In the genomic region with DNA sequence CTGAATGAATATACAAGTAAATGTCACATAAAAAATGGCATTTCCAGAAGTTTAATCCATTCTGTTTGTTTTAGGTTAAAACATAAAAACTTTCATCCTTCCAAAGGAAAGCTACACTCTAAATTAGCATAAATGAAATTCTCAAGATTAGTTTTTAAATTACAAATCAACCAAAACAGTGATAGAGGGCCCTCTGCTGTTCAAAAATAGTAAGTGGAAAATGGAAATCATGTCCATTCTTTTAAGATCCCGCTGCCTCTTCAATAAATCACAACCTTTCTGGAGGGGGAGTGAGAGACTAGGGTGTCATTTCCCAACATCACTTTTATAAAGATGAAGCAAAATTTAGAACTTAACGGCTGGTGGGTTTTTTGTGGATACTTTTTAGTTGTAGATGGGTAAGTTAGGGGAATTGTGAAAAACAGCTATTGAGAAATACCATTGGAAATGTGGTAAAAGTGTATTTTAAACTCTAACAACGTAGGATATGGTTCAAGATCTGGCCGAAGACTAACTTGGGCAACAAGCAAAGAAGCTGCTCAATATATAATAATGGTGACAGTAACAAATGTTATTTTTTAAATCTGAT, we compare ENCODE assay signal across 8 cellular contexts. TPM values are rescaled to one million over a fixed set of nuclear protein-coding genes. Genes with fewer than 3 reads are reported as not detected.
DNase-seq lines count a peak whose midpoint lies in the region; ATAC-seq and TF ChIP-seq lines count a peak whose summit lies in the region.

No MANE protein-coding gene starts in this region.

- H3K4me1 ChIP-seq in tibial artery, result peaks cover 0 to 11% (median 4%) of the 10 kb centered on the region in 4 donors

- H3K36me3 ChIP-seq in tibial artery, result no peaks in the 10 kb centered on the region

- ATAC-seq in GM19455 (IDR thresholded peaks at IDR 0.05; ENCODE audit: unreplicated experiment) (no peak), HG03196 (IDR thresholded peaks at IDR 0.05; ENCODE audit: unreplicated experiment) (no peak)

- peaks cover 7 to 10% (median 9%) of the 10 kb centered on the region in 3 donors for H3K27me3 Mint-ChIP-seq in immature natural killer cell (ENCODE audit: low read depth in 3 of 3)

- no peak overlapping the region for H3K4me3 ChIP-seq in tibial artery

- H3K27me3 ChIP-seq in tibial artery, result no peaks in the 10 kb centered on the region

- no peaks in the 10 kb centered on the region for H3K9me3 Mint-ChIP-seq in immature natural killer cell

- intact Hi-C loops in tibial artery (cut with DNase I; ENCODE audit: low total_unique reads), result loop anchor here (10.0 kb wide), 1 partner anchor 412 kb away; a partner anchor contains a TSS

- peaks cover 13 to 23% of the 10 kb centered on the region in 2 donors for H3K4me1 Mint-ChIP-seq in immature natural killer cell

- peak; percentile 84 for TF ChIP-seq CTCF in VCaP (conservative IDR thresholded peaks at IDR 0.05)
- TF ChIP-seq CTCF in tibial artery (IDR thresholded peaks at IDR 0.05), result peak; percentile 47 to 61

- H3K27ac Mint-ChIP-seq in immature natural killer cell, result peak overlapping the region in 4 of 6 donors; percentile 22 to 85 (median 53)

- DNase-seq in NCI-H526 (lab: John Stamatoyannopoulos, UW) (peak; percentile 17 to 49), NCI-H526 treated with DMSO at 0.1 percent for 48 hours (lab: John Stamatoyannopoulos, UW) (no peak), LoVo (ENCODE audit: low spot score) (peak; percentile 22), immature natural killer cell (peak; percentile 29 to 38 (median 31)), tibial artery (no peak)

- H3K4me3 Mint-ChIP-seq in immature natural killer cell, result peak overlapping the region; percentile 24 to 73 (median 35)

- no peaks in the 10 kb centered on the region for H3K9me3 ChIP-seq in tibial artery

- H3K36me3 Mint-ChIP-seq in immature natural killer cell, result no peaks in the 10 kb centered on the region

- H3K27ac ChIP-seq in VCaP (no peak overlapping the region), tibial artery (no peak overlapping the region)

RNA-seq across cellular contexts. Expression of a gene that starts 1.7 kb away (rescaled TPM):
- under 1 TPM in 1 of 3 donors, not detected in 2; 0.69 TPM for polyA plus RNA-seq in immature natural killer cell

Comparison
In these comparisons a context has a peak if more than half of its experiments do, and no peak if none do; other contexts are left out.
1. DNase-seq: peak in NCI-H526 (2 of 2), LoVo (single experiment) and immature natural killer cell (3 of 3); none in NCI-H526 treated with DMSO at 0.1 percent for 48 hours (single experiment) and tibial artery (0 of 2).